30 cellular contexts compared by ENCODE assay signal in genomic region chr11:66006891-66007176, GRCh38. TPM values are rescaled to one million over a fixed set of nuclear protein-coding genes. Genes with fewer than 3 reads are reported as not detected.
DNase-seq lines count a peak whose midpoint lies in the region; ATAC-seq, FAIRE-seq and TF ChIP-seq lines count a peak whose summit lies in the region.
"Had no signal": no experiment of that assay in that cellular context is flagged by ENCODE, and none has a peak within 500 bp of the region (broad histone marks: within the 10 kb centered on the region; RNA-seq: fewer than 3 reads in every experiment).

No MANE protein-coding gene starts in this region.

- H3K27me3 ChIP-seq in Panc1 (ENCODE audit: control insufficient read depth, insufficient read depth, low read length) (no peaks in the 10 kb centered on the region), pancreas (no peaks in the 10 kb centered on the region)

- no peak for DNase-seq in activated T-cell treated with anti-CD3 and anti-CD28 coated beads, Interleukin-2, amount 50 U/mL, for 24 hours
- no peak for DNase-seq in activated T-cell treated with anti-CD3 and anti-CD28 coated beads, Interleukin-2, amount 50 U/mL, for 72 hours
- no peak for DNase-seq in Panc1 (ENCODE audit: low read depth, low spot score)
- peak; percentile 75 for DNase-seq in kidney tubule cell (ENCODE audit: low spot score)
- no peak for DNase-seq in hypothalamus (lab: John Stamatoyannopoulos, UW)
- DNase-seq in pancreas: no peak
- no peak for DNase-seq in AG08395 (ENCODE audit: low spot score)
- no peak for DNase-seq in GM20000 (ENCODE audit: low spot score)
- DNase-seq: 8988T; activated CD4-positive, alpha-beta T cell treated with anti-CD3 and anti-CD28 coated beads, Interleukin-2, amount 50 U/mL, for 1 hour; caudate nucleus; DMS53; esophagus squamous epithelium; GF-D8; NCI-H1417 treated with DMSO at 0.1 percent for 48 hours; NCI-H524; NK-92 treated with Interleukin-12 subunit alpha and Interleukin-12 subunit beta, amount 100 ng/mL, for 24 hours; stimulated activated CD8-positive, alpha-beta memory T cell treated with anti-CD3 and anti-CD28 coated beads, Interleukin-4, amount 100 ng/mL, for 48 hours; stomach; transverse colon had no signal

- WGBS in pancreas, 2 donors: 68 to 73% methylated on average over 4 of the region's 4 CpGs

- H3K9me3 ChIP-seq in Panc1 (ENCODE audit: control insufficient read depth, insufficient read depth, low read depth, low read length): no peaks in the 10 kb centered on the region
- H3K9me3 ChIP-seq in pancreas: no peaks in the 10 kb centered on the region
- H3K9me3 ChIP-seq: esophagus squamous epithelium, stomach, transverse colon had no signal

- POLR2A ChIA-PET in Panc1 (lab: Charles Lee): interaction anchor here (0.5 kb wide), 1 partner anchor 499 kb away, joined by 5 read pairs; no protein-coding TSS in a partner anchor

- BruUV-seq in Panc1 (replicated peaks; lab: Mats Ljungman, UMichigan): no TSS peak

- TF ChIP-seq CTCF in Panc1 (IDR thresholded peaks at IDR 0.05) (no peak), pancreas (IDR thresholded peaks at IDR 0.05) (no peak), GM20000 (IDR thresholded peaks at IDR 0.05; ENCODE audit: extremely low read depth, missing control alignments) (no peak)

- peaks cover 4% of the 10 kb centered on the region for H3K27me3 Mint-ChIP-seq in activated T-cell treated with anti-CD3 and anti-CD28 coated beads, Interleukin-2, amount 50 U/mL, for 24 hours
- peaks cover 5% of the 10 kb centered on the region for H3K27me3 Mint-ChIP-seq in activated T-cell treated with anti-CD3 and anti-CD28 coated beads, Interleukin-2, amount 50 U/mL, for 72 hours (ENCODE audit: low read depth)
- H3K27me3 Mint-ChIP-seq: activated T-helper 17 cell treated with anti-CD3 and anti-CD28 coated beads, Interleukin-2, amount 50 U/mL, for 72 hours had no signal

- in situ Hi-C loops in Panc1 (cut with HindIII; ENCODE audit: low pct_unique_long_range_greater_than_20kb, low sequenced_read_pairs): no loop called here

- no peak overlapping the region for H3K4me3 Mint-ChIP-seq in activated T-cell treated with anti-CD3 and anti-CD28 coated beads, Interleukin-2, amount 50 U/mL, for 24 hours
- H3K4me3 Mint-ChIP-seq in activated T-cell treated with anti-CD3 and anti-CD28 coated beads, Interleukin-2, amount 50 U/mL, for 72 hours: no peak overlapping the region
- H3K4me3 Mint-ChIP-seq: activated T-helper 17 cell treated with anti-CD3 and anti-CD28 coated beads, Interleukin-2, amount 50 U/mL, for 72 hours had no signal

- peak overlapping the region; percentile 26 for H3K27ac Mint-ChIP-seq in activated T-cell treated with anti-CD3 and anti-CD28 coated beads, Interleukin-2, amount 50 U/mL, for 24 hours
- no peak overlapping the region for H3K27ac Mint-ChIP-seq in activated T-cell treated with anti-CD3 and anti-CD28 coated beads, Interleukin-2, amount 50 U/mL, for 72 hours
- H3K27ac Mint-ChIP-seq: activated naive CD4-positive, alpha-beta T cell treated with anti-CD3 and anti-CD28 coated beads, Interleukin-2, amount 50 U/mL, for 72 hours; activated T-helper 17 cell treated with anti-CD3 and anti-CD28 coated beads, Interleukin-2, amount 50 U/mL, for 72 hours; nephron had no signal

- H3K4me1 ChIP-seq in Panc1 (ENCODE audit: control insufficient read depth, insufficient read depth, low read length): peaks cover 45% of the 10 kb centered on the region
- peaks cover 0 to 6% (median 5%) of the 10 kb centered on the region in 3 donors for H3K4me1 ChIP-seq in pancreas

- CTCF ChIA-PET in Panc1 (lab: Charles Lee): no interaction called here

- H3K4me3 ChIP-seq in Panc1 (ENCODE audit: low read depth in 2 of 2, low read length in 2 of 2) (no peak overlapping the region), pancreas (no peak overlapping the region)
- H3K4me3 ChIP-seq: esophagus squamous epithelium, stomach, transverse colon had no signal

- H3K9me3 Mint-ChIP-seq in activated T-cell treated with anti-CD3 and anti-CD28 coated beads, Interleukin-2, amount 50 U/mL, for 24 hours: no peaks in the 10 kb centered on the region
- H3K9me3 Mint-ChIP-seq in activated T-cell treated with anti-CD3 and anti-CD28 coated beads, Interleukin-2, amount 50 U/mL, for 72 hours: no peaks in the 10 kb centered on the region
- H3K9me3 Mint-ChIP-seq: activated naive CD4-positive, alpha-beta T cell treated with anti-CD3 and anti-CD28 coated beads, Interleukin-2, amount 50 U/mL, for 72 hours; activated T-helper 17 cell treated with anti-CD3 and anti-CD28 coated beads, Interleukin-2, amount 50 U/mL, for 72 hours; nephron had no signal

- ATAC-seq in activated T-cell treated with anti-CD3 and anti-CD28 coated beads, Interleukin-2, amount 50 U/mL, for 72 hours (replicated peaks in 1 of 2): no peak
- ATAC-seq in Panc1: no peak
- ATAC-seq in pancreas: no peak
- ATAC-seq: activated naive CD4-positive, alpha-beta T cell treated with anti-CD3 and anti-CD28 coated beads, Interleukin-2, amount 50 U/mL, for 72 hours; activated T-helper 17 cell treated with anti-CD3 and anti-CD28 coated beads, Interleukin-2, amount 50 U/mL, for 72 hours had no signal

- H3K36me3 ChIP-seq in Panc1 (ENCODE audit: control insufficient read depth, insufficient read depth, low read length): peaks cover 10% of the 10 kb centered on the region; the same call in 1 of the 2 replicates
- peaks cover 0 to 7% (median 0%) of the 10 kb centered on the region in 3 donors for H3K36me3 ChIP-seq in pancreas
- H3K36me3 ChIP-seq: transverse colon had no signal

- peak overlapping the region; percentile 64 for H3K27ac ChIP-seq in Panc1 (ENCODE audit: low read length)
- no peak overlapping the region for H3K27ac ChIP-seq in pancreas
- H3K27ac ChIP-seq: HL-60, stomach, transverse colon had no signal

- H3K36me3 Mint-ChIP-seq in activated T-cell treated with anti-CD3 and anti-CD28 coated beads, Interleukin-2, amount 50 U/mL, for 24 hours (ENCODE audit: low read depth): peaks cover 45% of the 10 kb centered on the region
- peaks cover 2 to 10% of the 10 kb centered on the region in 2 donors for H3K36me3 Mint-ChIP-seq in activated T-cell treated with anti-CD3 and anti-CD28 coated beads, Interleukin-2, amount 50 U/mL, for 72 hours (ENCODE audit: insufficient read depth in 2 of 2)

- peaks cover 20% of the 10 kb centered on the region for H3K4me1 Mint-ChIP-seq in activated T-cell treated with anti-CD3 and anti-CD28 coated beads, Interleukin-2, amount 50 U/mL, for 24 hours (ENCODE audit: low read depth)
- H3K4me1 Mint-ChIP-seq in activated T-cell treated with anti-CD3 and anti-CD28 coated beads, Interleukin-2, amount 50 U/mL, for 72 hours (ENCODE audit: low read depth): peaks cover 15% of the 10 kb centered on the region
- H3K4me1 Mint-ChIP-seq: activated T-helper 17 cell treated with anti-CD3 and anti-CD28 coated beads, Interleukin-2, amount 50 U/mL, for 72 hours had no signal

- intact Hi-C loops in Panc1 (cut with micrococcal nuclease; ENCODE audit: unreplicated experiment): no loop called here
- intact Hi-C loops in pancreas (cut with DNase I): no loop called here

- no peak for FAIRE-seq in pancreas (lab: Jason Lieb, UNC)
- FAIRE-seq: frontal cortex, islet of Langerhans had no signal

RNA-seq across cellular contexts. Expression of gene BANF1, which starts 4.5 kb away (rescaled TPM):
- total RNA-seq in activated T-cell treated with anti-CD3 and anti-CD28 coated beads, Interleukin-2, amount 50 U/mL, for 72 hours: 100 to 1,000 TPM; 166 to 174 TPM
- total RNA-seq in Panc1 (2021; ENCODE audit: unreplicated experiment) (494 TPM), pancreas (10 to 100 TPM; 47.5 to 99.0 (median 77.4) TPM)
- 447 TPM for polyA plus RNA-seq in Panc1 (2012; ENCODE audit: insufficient read length)
- 100 to 1,000 TPM; 107 to 146 TPM for polyA plus RNA-seq in pancreas

RNA-seq across cellular contexts. Expression of gene EIF1AD, which starts 4.9 kb away (rescaled TPM):
- total RNA-seq in activated T-cell treated with anti-CD3 and anti-CD28 coated beads, Interleukin-2, amount 50 U/mL, for 72 hours: 10 to 100 TPM; 39.1 to 40.8 TPM
- total RNA-seq in Panc1 (2021; ENCODE audit: unreplicated experiment) (64.6 TPM), pancreas (10 to 100 TPM in 5 of 6 donors, 1 to 10 TPM in 1; 9.5 to 16.0 (median 12.2) TPM)
- 33.7 TPM for polyA plus RNA-seq in Panc1 (2012; ENCODE audit: insufficient read length)
- 10 to 100 TPM; 11.6 to 14.0 TPM for polyA plus RNA-seq in pancreas

RNA-seq across cellular contexts. Expression of gene CST6, which starts 5.0 kb away (rescaled TPM):
- total RNA-seq in activated T-cell treated with anti-CD3 and anti-CD28 coated beads, Interleukin-2, amount 50 U/mL, for 72 hours: under 1 TPM; 0.34 to 0.79 TPM
- total RNA-seq in Panc1 (2021; ENCODE audit: unreplicated experiment) (0.23 TPM), pancreas (under 1 TPM in 3 of 6 donors, not detected in 3; 0.22 to 0.94 (median 0.64) TPM)
- not detected for polyA plus RNA-seq in Panc1 (2012; ENCODE audit: insufficient read length)
- under 1 TPM in 1 of 2 donors, not detected in 1; 0.80 TPM for polyA plus RNA-seq in pancreas
- total RNA-seq: frontal cortex; liver; MCF 10A; T-helper 2 cell treated with Interferon-gamma antibody and Interleukin-4, amounts not matched to agents 100 ng/mL and 5 ng/mL, for 36 hours; transverse colon had no signal
- polyA plus RNA-seq: liver had no signal

RNA-seq across cellular contexts. Expression of gene CATSPER1, which starts 19.4 kb away (rescaled TPM):
- total RNA-seq in activated T-cell treated with anti-CD3 and anti-CD28 coated beads, Interleukin-2, amount 50 U/mL, for 72 hours: under 1 TPM in 1 of 2 donors, not detected in 1; 0.49 TPM
- 0.15 TPM for total RNA-seq in Panc1 (2021; ENCODE audit: unreplicated experiment)
- 0.41 TPM for polyA plus RNA-seq in Panc1 (2012; ENCODE audit: insufficient read length)
- total RNA-seq in pancreas: under 1 TPM in 2 of 6 donors, not detected in 4; 0.06 to 0.41 TPM
- under 1 TPM; 0.27 to 0.38 TPM for polyA plus RNA-seq in pancreas
- total RNA-seq: esophagus squamous epithelium, frontal cortex, stomach, transverse colon had no signal
- polyA plus RNA-seq: liver had no signal

RNA-seq across cellular contexts. Expression of gene GAL3ST3, which starts 42.1 kb away (rescaled TPM):
- total RNA-seq in activated T-cell treated with anti-CD3 and anti-CD28 coated beads, Interleukin-2, amount 50 U/mL, for 72 hours: under 1 TPM; 0.36 to 0.42 TPM
- total RNA-seq in Panc1 (2021; ENCODE audit: unreplicated experiment) (not detected), pancreas (under 1 TPM in 5 of 6 donors, not detected in 1; 0.20 to 0.83 (median 0.43) TPM)
- not detected for polyA plus RNA-seq in Panc1 (2012; ENCODE audit: insufficient read length)
- polyA plus RNA-seq in pancreas: 1 to 10 TPM in 1 of 2 donors, under 1 TPM in 1; 0.27 to 1.8 TPM
- total RNA-seq: aorta; esophagus squamous epithelium; liver; MCF 10A; stomach; T-helper 2 cell treated with Interferon-gamma antibody and Interleukin-4, amounts not matched to agents 100 ng/mL and 5 ng/mL, for 36 hours; transverse colon had no signal
- polyA plus RNA-seq: aorta, liver, stomach had no signal
